27 cellular contexts compared by ENCODE assay signal in the genomic region with DNA sequence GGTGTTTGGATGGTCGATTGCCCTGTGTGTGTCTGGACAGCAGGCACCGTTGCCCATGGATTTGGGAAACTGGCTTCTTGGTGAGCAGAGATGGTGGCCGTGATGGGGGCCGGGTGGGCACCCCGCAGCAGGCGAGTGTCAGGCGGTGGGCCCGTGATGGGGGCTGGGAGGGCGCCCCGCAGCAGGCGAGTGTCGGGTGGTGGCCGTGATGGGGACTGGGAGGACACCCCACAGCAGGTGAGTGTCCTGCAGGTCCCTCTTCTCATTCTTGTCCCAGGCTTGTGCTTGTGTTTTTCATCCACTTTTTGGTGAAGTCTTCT.
"Had no signal": no experiment of that assay in that cellular context is flagged by ENCODE, and none has a peak within 500 bp of the region (broad histone marks: within the 10 kb centered on the region; RNA-seq: fewer than 3 reads in every experiment).

No MANE protein-coding gene starts in this region.

- H3K4me1 Mint-ChIP-seq: activated T-helper 17 cell treated with anti-CD3 and anti-CD28 coated beads, Interleukin-2, amount 50 U/mL, for 72 hours had no signal

- H3K9me3 ChIP-seq: body of pancreas, breast epithelium had no signal

- H3K36me3 ChIP-seq: breast epithelium had no signal

- H3K27ac Mint-ChIP-seq: activated B cell treated with CpG ODN at 0.5 μM for 24 hours; activated CD8-positive, alpha-beta T cell treated with anti-CD3 and anti-CD28 coated beads for 36 hours; activated naive CD8-positive, alpha-beta T cell; activated T-helper 17 cell treated with anti-CD3 and anti-CD28 coated beads, Interleukin-2, amount 50 U/mL, for 72 hours; T-helper 17 cell; T-helper 2 cell treated with Interferon-gamma antibody and Interleukin-4, amounts not matched to agents 5 μg/mL and 100 μg/mL, for 36 hours had no signal

- H3K4me1 ChIP-seq: body of pancreas, breast epithelium had no signal

- H3K9me3 Mint-ChIP-seq: activated B cell treated with CpG ODN at 0.5 μM for 24 hours; activated CD8-positive, alpha-beta T cell treated with anti-CD3 and anti-CD28 coated beads for 36 hours; activated T-cell treated with anti-CD3 and anti-CD28 coated beads, Interleukin-2, amount 50 U/mL, for 4 hours; activated T-helper 17 cell treated with anti-CD3 and anti-CD28 coated beads, Interleukin-2, amount 50 U/mL, for 72 hours; T-helper 2 cell treated with Interferon-gamma antibody and Interleukin-4, amounts not matched to agents 5 μg/mL and 100 μg/mL, for 36 hours had no signal

- H3K4me3 ChIP-seq: body of pancreas, breast epithelium had no signal

- H3K4me3 Mint-ChIP-seq: activated B cell treated with CpG ODN at 0.5 μM for 24 hours; activated CD8-positive, alpha-beta T cell treated with anti-CD3 and anti-CD28 coated beads for 36 hours; activated naive CD8-positive, alpha-beta T cell; activated T-cell treated with anti-CD3 and anti-CD28 coated beads, Interleukin-2, amount 50 U/mL, for 4 hours; activated T-helper 17 cell treated with anti-CD3 and anti-CD28 coated beads, Interleukin-2, amount 50 U/mL, for 72 hours; T-helper 17 cell; T-helper 2 cell treated with Interferon-gamma antibody and Interleukin-4, amounts not matched to agents 5 μg/mL and 100 μg/mL, for 36 hours had no signal

- H3K27ac ChIP-seq: body of pancreas, breast epithelium, WERI-Rb-1 had no signal

- DNase-seq: activated B cell treated with CpG ODN at 0.5 μM for 24 hours; activated CD4-positive, alpha-beta T cell treated with anti-CD3 and anti-CD28 coated beads for 48 hours; activated CD4-positive, alpha-beta T cell treated with anti-CD3 and anti-CD28 coated beads, Interleukin-2, amount 50 U/mL, for 1 hour; activated CD4-positive, alpha-beta T cell treated with anti-CD3 and anti-CD28 coated beads, Interleukin-2, amount 50 U/mL, for 48 hours; activated CD8-positive, alpha-beta memory T cell treated with anti-CD3 and anti-CD28 coated beads for 24 hours; activated CD8-positive, alpha-beta T cell treated with anti-CD3 and anti-CD28 coated beads for 36 hours; activated effector memory CD4-positive, alpha-beta T cell treated with Interleukin-2 at 50 U/mL for 16 hours; activated gamma-delta T cell treated with Interleukin-2 at 50 U/mL for 16 hours; activated naive CD4-positive, alpha-beta T cell treated with anti-CD3 and anti-CD28 coated beads, Interleukin-2, amount 50 U/mL, for 16 hours; activated naive CD4-positive, alpha-beta T cell treated with Interleukin-2 at 50 U/mL for 16 hours; activated T-cell treated with anti-CD3 and anti-CD28 coated beads, Interleukin-2, amount 50 U/mL, for 4 hours; amniotic stem cell; body of pancreas; cortex of kidney; dermis blood vessel endothelial cell; effector CD8-positive, alpha-beta T cell; foreskin fibroblast; T-helper 1 cell; T-helper 17 cell; T1000; WERI-Rb-1 had no signal

- ATAC-seq: activated CD4-positive, CD25-positive, alpha-beta regulatory T cell treated with anti-CD3 and anti-CD28 coated beads, Interleukin-2, amount 50 U/mL, for 24 hours; activated CD8-positive, alpha-beta T cell treated with anti-CD3 and anti-CD28 coated beads for 36 hours; activated T-cell treated with anti-CD3 and anti-CD28 coated beads, Interleukin-2, amount 50 U/mL, for 4 hours; activated T-helper 17 cell treated with anti-CD3 and anti-CD28 coated beads, Interleukin-2, amount 50 U/mL, for 72 hours; body of pancreas; esophagus mucosa; T-helper 17 cell had no signal

- H3K27me3 Mint-ChIP-seq: activated B cell treated with CpG ODN at 0.5 μM for 24 hours; activated CD8-positive, alpha-beta T cell treated with anti-CD3 and anti-CD28 coated beads for 36 hours; activated naive CD8-positive, alpha-beta T cell; activated T-helper 17 cell treated with anti-CD3 and anti-CD28 coated beads, Interleukin-2, amount 50 U/mL, for 72 hours; T-helper 17 cell had no signal

- H3K27me3 ChIP-seq: body of pancreas, breast epithelium had no signal
